In genomic region chr10:81031774-81032173, GRCh38 we compare ENCODE assay signal across 14 cellular contexts.
DNase-seq lines count a peak whose midpoint lies in the region; ATAC-seq lines count a peak whose summit lies in the region.
"Had no signal": no experiment of that assay in that cellular context is flagged by ENCODE, and none has a peak within 500 bp of the region (broad histone marks: within the 10 kb centered on the region; RNA-seq: fewer than 3 reads in every experiment).

No MANE protein-coding gene starts in this region.

- no peak for DNase-seq in inferior parietal cortex (ENCODE audit: extremely low spot score)
- no peak for DNase-seq in Kasumi-1 (lab: John Stamatoyannopoulos, UW)
- no peak for DNase-seq in NCI-H446 treated with DMSO at 0.1 percent for 48 hours (lab: John Stamatoyannopoulos, UW)
- DNase-seq in iPS-NIHi11 (ENCODE audit: low spot score): no peak
- DNase-seq: activated CD8-positive, alpha-beta memory T cell treated with anti-CD3 and anti-CD28 coated beads, Interleukin-2, amount 10 ng/mL, durations not matched to agents 7 days and 5 days; C1 segment of cervical spinal cord; dermis blood vessel endothelial cell; GDM1 had no signal

- peak; percentile 73 for ATAC-seq in GM18861 (IDR thresholded peaks at IDR 0.05; ENCODE audit: unreplicated experiment)
- ATAC-seq in GM21423 (IDR thresholded peaks at IDR 0.05; ENCODE audit: unreplicated experiment): peak; percentile 77
- peak; percentile 57 for ATAC-seq in HG02970 (IDR thresholded peaks at IDR 0.05; ENCODE audit: low FRiP score, unreplicated experiment)
- peak; percentile 73 for ATAC-seq in HG03521 (IDR thresholded peaks at IDR 0.05; ENCODE audit: unreplicated experiment)
- ATAC-seq: activated CD8-positive, alpha-beta memory T cell treated with anti-CD3 and anti-CD28 coated beads, Interleukin-2, amount 10 ng/mL, durations not matched to agents 7 days and 5 days; Panc1; stimulated activated effector memory CD8-positive, alpha-beta T cell treated with anti-CD3 and anti-CD28 coated beads, Interleukin-12 subunit alpha, Interleukin-12 subunit beta, amount 100 ng/mL, for 72 hours had no signal
